Comparison of ENCODE assay signal across 1 cellular context in genomic region chr10:78038105-78038504, GRCh38.
TF ChIP-seq lines count a peak whose summit lies in the region.

No MANE protein-coding gene starts in this region.

TF ChIP-seq in endothelial cell of umbilical vein, 7 proteins besides CTCF, POLR2A, EP300 and RAD21:
- no peak for TF ChIP-seq GATA2 (IDR thresholded peaks at IDR 0.05; ENCODE audit: insufficient read depth, insufficient read length, low read depth, low read length)
- TF ChIP-seq FOS (IDR thresholded peaks at IDR 0.05; ENCODE audit: borderline replicate concordance, insufficient read depth, low read length): peak; percentile 54
- TF ChIP-seq EZH2 (IDR thresholded peaks at IDR 0.05; ENCODE audit: borderline replicate concordance, low read depth, low read length, severe bottlenecking): no peak
- TF ChIP-seq MAX (IDR thresholded peaks at IDR 0.05; ENCODE audit: insufficient read depth, insufficient read length): no peak
- peak; percentile 9 for TF ChIP-seq POLR2AphosphoS5 (IDR thresholded peaks at IDR 0.05; ENCODE audit: insufficient read depth, low read depth, low read length)
- TF ChIP-seq JUN (IDR thresholded peaks at IDR 0.05; ENCODE audit: borderline replicate concordance, insufficient read depth, insufficient read length, low read depth): no peak
- TF ChIP-seq MYC (IDR thresholded peaks at IDR 0.05; ENCODE audit: low read depth, low read length): no peak
